8 cellular contexts compared by ENCODE assay signal in genomic region chrX:103686199-103687072, GRCh38. TPM values are rescaled to one million over a fixed set of nuclear protein-coding genes. Genes with fewer than 3 reads are reported as not detected.
DNase-seq lines count a peak whose midpoint lies in the region; ATAC-seq and TF ChIP-seq lines count a peak whose summit lies in the region.

Gene MORF4L2 (minus strand): TSS chrX:103686699. CDS start chrX:103677027, 9,672 bp downstream.

- peaks cover 5 to 33% (median 16%) of the 10 kb centered on the region in 6 donors for H3K4me1 ChIP-seq in spleen

- POLR2A ChIA-PET in AG04449 (lab: Yijun Ruan, JAX): interaction anchor here (0.7 to 0.8 kb wide), 2 partner anchors 9 to 161 kb away, joined by 3 to 4 read pairs; no protein-coding TSS in a partner anchor

- H3K36me3 ChIP-seq in WERI-Rb-1 (peaks cover 32% of the 10 kb centered on the region), spleen (peaks cover 0 to 37% (median 6%) of the 10 kb centered on the region in 6 donors)

- no peaks in the 10 kb centered on the region for H3K27me3 ChIP-seq in WERI-Rb-1 (ENCODE audit: insufficient read depth, low read depth, severe bottlenecking)
- no peaks in the 10 kb centered on the region for H3K27me3 ChIP-seq in spleen (replicated peaks in 1 of 7)

- intact Hi-C loops in spleen (cut with DNase I; ENCODE audit: low total_unique reads): loop anchor here (10.0 kb wide), 1 partner anchor 152 kb away; no protein-coding TSS in a partner anchor

- CTCF ChIA-PET in AG04449 (lab: Yijun Ruan, JAX): interaction anchor here (0.7 to 1.2 kb wide), 4 partner anchors 30 to 170 kb away, joined by 3 to 4 read pairs (median 3); no protein-coding TSS in a partner anchor

- TF ChIP-seq POLR2A in spleen (IDR thresholded peaks at IDR 0.05): peak in 2 of 3 donors; percentile 44 to 90

- 0 to 27% (median 1%) methylated on average over 30 to 37 of the region's 37 CpGs for WGBS in spleen, 5 donors

- peak within 1 kb of the TSS; percentile 95 for H3K27ac ChIP-seq in WERI-Rb-1
- peak within 1 kb of the TSS; percentile 86 to 97 (median 96) for H3K27ac ChIP-seq in spleen

- H3K9me3 ChIP-seq in WERI-Rb-1 (ENCODE audit: severe bottlenecking) (no peaks in the 10 kb centered on the region), spleen (no peaks in the 10 kb centered on the region)

- TF ChIP-seq CTCF in AG04449 (IDR thresholded peaks at IDR 0.05; ENCODE audit: insufficient read depth, low read length, missing control alignments): no peak
- no peak for TF ChIP-seq CTCF in WERI-Rb-1 (IDR thresholded peaks at IDR 0.05; ENCODE audit: low read depth, low read length)
- no peak for TF ChIP-seq CTCF in cardiac fibroblast (IDR thresholded peaks at IDR 0.05; ENCODE audit: low read depth, low read length)
- TF ChIP-seq CTCF in spleen (IDR thresholded peaks at IDR 0.05 in 8 of 11, conservative IDR thresholded peaks at IDR 0.05 in 3 of 11): no peak

- peak; percentile 98 for DNase-seq in AG04449 (ENCODE audit: low read depth, low spot score)
- peak; percentile 98 for DNase-seq in NCI-H2227 (lab: John Stamatoyannopoulos, UW; ENCODE audit: unreplicated experiment)
- peak; percentile 91 for DNase-seq in WERI-Rb-1
- DNase-seq in cardiac fibroblast (ENCODE audit: low read depth in 2 of 2): peak; percentile 99
- peak; percentile 91 for DNase-seq in iPS-NIHi7 (ENCODE audit: extremely low spot score)
- DNase-seq in spleen: peak; percentile 93

- peak; percentile 92 for ATAC-seq in GM18873 (IDR thresholded peaks at IDR 0.05; ENCODE audit: low FRiP score, unreplicated experiment)
- peak; percentile 90 for ATAC-seq in HG03139 (IDR thresholded peaks at IDR 0.05; ENCODE audit: unreplicated experiment)

- H3K4me3 ChIP-seq in AG04449 (ENCODE audit: low read depth, low read length): peak within 1 kb of the TSS; percentile 70
- peak within 1 kb of the TSS; percentile 70 for H3K4me3 ChIP-seq in WERI-Rb-1 (ENCODE audit: low read depth, low read length)
- peak within 1 kb of the TSS; percentile 63 to 70 for H3K4me3 ChIP-seq in cardiac fibroblast (replicated peaks in 1 of 2; ENCODE audit: low read depth in 2 of 2, low read length in 2 of 2)
- H3K4me3 ChIP-seq in spleen: peak within 1 kb of the TSS; percentile 38 to 80 (median 50)

RNA-seq across cellular contexts. Expression of gene MORF4L2, which starts in this region (rescaled TPM):
- 100 to 1,000 TPM; 136 to 222 (median 168) TPM for total RNA-seq in spleen
- polyA plus RNA-seq in spleen: 100 to 1,000 TPM in 2 of 3 donors, 10 to 100 TPM in 1; 86.8 to 148 (median 107) TPM

Comparison
In these comparisons a context has a peak if more than half of its experiments do, and no peak if none do; other contexts are left out.
1. Peak in every context shown above with its lines: DNase-seq, ATAC-seq, H3K4me3 ChIP-seq and H3K27ac ChIP-seq.